8 cellular contexts compared by ENCODE assay signal in genomic region chr6:108897371-108897770, GRCh38. TPM values are rescaled to one million over a fixed set of nuclear protein-coding genes. Genes with fewer than 3 reads are reported as not detected.
DNase-seq lines count a peak whose midpoint lies in the region; ATAC-seq and TF ChIP-seq lines count a peak whose summit lies in the region.
"Had no signal": no experiment of that assay in that cellular context is flagged by ENCODE, and none has a peak within 500 bp of the region (broad histone marks: within the 10 kb centered on the region; RNA-seq: fewer than 3 reads in every experiment).

No MANE protein-coding gene starts in this region.

- DNase-seq in HFFc6 (no peak), NCI-H345 (lab: John Stamatoyannopoulos, UW) (peak; percentile 85), epithelial cell of esophagus (ENCODE audit: low read depth) (peak; percentile 90), pulmonary artery endothelial cell (ENCODE audit: low read depth, low spot score) (peak; percentile 24), mesenteric fat pad (ENCODE audit: low spot score) (no peak)
- no peak for DNase-seq in naive thymus-derived CD8-positive, alpha-beta T cell
- DNase-seq: SIG-M5 had no signal

- no peak for ATAC-seq in naive thymus-derived CD8-positive, alpha-beta T cell
- ATAC-seq in HG03457 (IDR thresholded peaks at IDR 0.05; ENCODE audit: unreplicated experiment) = no peak

- no peaks in the 10 kb centered on the region for H3K36me3 Mint-ChIP-seq in HFFc6 (ENCODE audit: low read depth)
- H3K36me3 Mint-ChIP-seq in naive thymus-derived CD8-positive, alpha-beta T cell = no peaks in the 10 kb centered on the region

- H3K27ac Mint-ChIP-seq in HFFc6 = peak overlapping the region; percentile 55
- H3K27ac Mint-ChIP-seq in naive thymus-derived CD8-positive, alpha-beta T cell = peak overlapping the region in 1 of 10 donors; percentile 8

- no peaks in the 10 kb centered on the region for H3K9me3 Mint-ChIP-seq in HFFc6
- H3K9me3 Mint-ChIP-seq in naive thymus-derived CD8-positive, alpha-beta T cell = no peaks in the 10 kb centered on the region

- H3K27me3 Mint-ChIP-seq in HFFc6 (ENCODE audit: insufficient read depth) = no peaks in the 10 kb centered on the region
- H3K27me3 Mint-ChIP-seq in naive thymus-derived CD8-positive, alpha-beta T cell = no peaks in the 10 kb centered on the region

- peaks cover 38% of the 10 kb centered on the region for H3K4me1 Mint-ChIP-seq in HFFc6 (ENCODE audit: low read depth)
- peaks cover 8 to 53% (median 27%) of the 10 kb centered on the region in 4 donors for H3K4me1 Mint-ChIP-seq in naive thymus-derived CD8-positive, alpha-beta T cell

- H3K4me3 Mint-ChIP-seq in HFFc6 = no peak overlapping the region
- no peak overlapping the region for H3K4me3 Mint-ChIP-seq in naive thymus-derived CD8-positive, alpha-beta T cell

- POLR2A ChIA-PET in naive thymus-derived CD8-positive, alpha-beta T cell (lab: Charles Lee) = no interaction called here

- TF ChIP-seq CTCF in HFFc6 (IDR thresholded peaks at IDR 0.05) (no peak), epithelial cell of esophagus (IDR thresholded peaks at IDR 0.05; ENCODE audit: insufficient read depth, low read depth, low read length, missing control alignments) (no peak)

- no peak overlapping the region for H3K4me3 ChIP-seq in epithelial cell of esophagus (ENCODE audit: low read length)

RNA-seq across cellular contexts. Expression of gene ARMC2, which starts 49.1 kb away (rescaled TPM):
- total RNA-seq in HFFc6 (2021; fragmentation: NEBNext Ultra II Directional; extraction: Animal tissue kit (Norgen Biotek cat#: 25700)) = 1 to 10 TPM; 1.8 to 3.6 (median 2.7) TPM
- total RNA-seq in pulmonary artery endothelial cell = 0.99 and 1.1 TPM in 2 replicates
- total RNA-seq in mesenteric fat pad = 10.0 TPM
- total RNA-seq in naive thymus-derived CD8-positive, alpha-beta T cell = 1 to 10 TPM; 7.6 to 9.4 TPM
- polyA plus RNA-seq in naive thymus-derived CD8-positive, alpha-beta T cell = 1 to 10 TPM; 2.4 to 4.9 (median 2.8) TPM

Comparison
In these comparisons a context has a peak if more than half of its experiments do, and no peak if none do; other contexts are left out.
1. DNase-seq: peak in NCI-H345 (single experiment), epithelial cell of esophagus (single experiment) and pulmonary artery endothelial cell (single experiment); none in HFFc6 (single experiment), mesenteric fat pad (single experiment) and naive thymus-derived CD8-positive, alpha-beta T cell (0 of 10).